Comparison of ENCODE assay signal across 27 cellular contexts in genomic region chr14:52010173-52010693, GRCh38. TPM values are rescaled to one million over a fixed set of nuclear protein-coding genes. Genes with fewer than 3 reads are reported as not detected.
"Had no signal": no experiment of that assay in that cellular context is flagged by ENCODE, and none has a peak within 500 bp of the region (broad histone marks: within the 10 kb centered on the region; RNA-seq: fewer than 3 reads in every experiment).

No MANE protein-coding gene starts in this region.

- FAIRE-seq: pancreas had no signal

- H3K27me3 Mint-ChIP-seq: activated CD4-positive, alpha-beta T cell treated with anti-CD3 and anti-CD28 coated beads for 36 hours; brain had no signal

- ATAC-seq: activated CD4-positive, alpha-beta T cell treated with anti-CD3 and anti-CD28 coated beads for 36 hours; esophagus mucosa; foreskin keratinocyte; left lobe of liver; pancreas had no signal

- H3K4me1 Mint-ChIP-seq: activated CD4-positive, alpha-beta T cell treated with anti-CD3 and anti-CD28 coated beads for 36 hours; activated naive CD8-positive, alpha-beta T cell treated with anti-CD3 and anti-CD28 coated beads for 36 hours had no signal

- H3K4me3 Mint-ChIP-seq: activated CD4-positive, alpha-beta T cell treated with anti-CD3 and anti-CD28 coated beads for 36 hours; activated naive CD4-positive, alpha-beta T cell treated with anti-CD3 and anti-CD28 coated beads for 36 hours; activated naive CD8-positive, alpha-beta T cell treated with anti-CD3 and anti-CD28 coated beads for 36 hours; activated T-helper 1 cell treated with anti-CD3 and anti-CD28 coated beads, Interleukin-12 subunit alpha, Interleukin-12 subunit beta, Interleukin-2, Interleukin-4 antibody, amounts not matched to agents 30 ng/mL and 10 ng/mL and 1 ng/mL, durations not matched to agents 14 hours and 24 hours and 36 hours; brain; endodermal cell; T-helper 2 cell treated with Interferon-gamma antibody and Interleukin-4, amounts not matched to agents 5 μg/mL and 100 μg/mL, for 36 hours had no signal

- H3K27ac Mint-ChIP-seq: activated CD4-positive, alpha-beta T cell treated with anti-CD3 and anti-CD28 coated beads for 36 hours; activated naive CD4-positive, alpha-beta T cell treated with anti-CD3 and anti-CD28 coated beads for 36 hours; activated naive CD8-positive, alpha-beta T cell treated with anti-CD3 and anti-CD28 coated beads for 36 hours; activated T-helper 1 cell treated with anti-CD3 and anti-CD28 coated beads, Interleukin-12 subunit alpha, Interleukin-12 subunit beta, Interleukin-2, Interleukin-4 antibody, amounts not matched to agents 30 ng/mL and 10 ng/mL and 1 ng/mL, durations not matched to agents 14 hours and 24 hours and 36 hours; endodermal cell; T-helper 2 cell treated with Interferon-gamma antibody and Interleukin-4, amounts not matched to agents 5 μg/mL and 100 μg/mL, for 36 hours had no signal

- H3K27me3 ChIP-seq: adrenal gland, ascending aorta, foreskin keratinocyte, pancreas, upper lobe of left lung, vagina had no signal

- H3K4me1 ChIP-seq: foreskin keratinocyte, pancreas, prostate gland had no signal

- DNase-seq: activated CD4-positive, alpha-beta T cell treated with anti-CD3 and anti-CD28 coated beads for 36 hours; activated CD4-positive, CD25-positive, alpha-beta regulatory T cell; activated effector memory CD4-positive, alpha-beta T cell treated with anti-CD3 and anti-CD28 coated beads, Interleukin-2, amount 50 U/mL, for 16 hours; activated naive CD4-positive, alpha-beta T cell treated with anti-CD3 and anti-CD28 coated beads for 36 hours; activated naive CD8-positive, alpha-beta T cell treated with anti-CD3 and anti-CD28 coated beads for 36 hours; activated T-cell treated with anti-CD3 and anti-CD28 coated beads for 4 hours; adrenal gland; caudate nucleus; endodermal cell; foreskin keratinocyte; kidney glomerular epithelial cell; nucleus accumbens; pancreas; retina; stimulated activated CD4-positive, alpha-beta T cell treated with anti-CD3 and anti-CD28 coated beads, Interleukin-15, amount 100 ng/mL, for 24 hours; stimulated activated CD4-positive, alpha-beta T cell treated with anti-CD3 and anti-CD28 coated beads, Interleukin-2, amount 100 ng/mL, for 24 hours; stimulated activated naive CD4-positive, alpha-beta T cell; T-helper 1 cell; upper lobe of left lung had no signal

- H3K4me3 ChIP-seq: adrenal gland, ascending aorta, pancreas, prostate gland, upper lobe of left lung, vagina had no signal

- H3K27ac ChIP-seq: adrenal gland, ascending aorta, foreskin keratinocyte, pancreas, prostate gland, upper lobe of left lung, vagina had no signal

- H3K9me3 Mint-ChIP-seq: activated naive CD4-positive, alpha-beta T cell treated with anti-CD3 and anti-CD28 coated beads for 36 hours; activated naive CD8-positive, alpha-beta T cell treated with anti-CD3 and anti-CD28 coated beads for 36 hours; activated T-helper 1 cell treated with anti-CD3 and anti-CD28 coated beads, Interleukin-12 subunit alpha, Interleukin-12 subunit beta, Interleukin-2, Interleukin-4 antibody, amounts not matched to agents 30 ng/mL and 10 ng/mL and 1 ng/mL, durations not matched to agents 14 hours and 24 hours and 36 hours; brain; endodermal cell; T-helper 2 cell treated with Interferon-gamma antibody and Interleukin-4, amounts not matched to agents 5 μg/mL and 100 μg/mL, for 36 hours had no signal

- H3K9me3 ChIP-seq: adrenal gland, ascending aorta, pancreas, prostate gland, upper lobe of left lung, vagina had no signal

RNA-seq across cellular contexts. Expression of gene NID2, which starts 58.6 kb away (rescaled TPM):
- total RNA-seq: activated CD4-positive, alpha-beta T cell treated with anti-CD3 and anti-CD28 coated beads for 36 hours; activated naive CD4-positive, alpha-beta T cell treated with anti-CD3 and anti-CD28 coated beads for 36 hours; activated naive CD8-positive, alpha-beta T cell treated with anti-CD3 and anti-CD28 coated beads for 36 hours had no signal
